ENCODE assay signal across 1 cellular context in the genomic region with DNA sequence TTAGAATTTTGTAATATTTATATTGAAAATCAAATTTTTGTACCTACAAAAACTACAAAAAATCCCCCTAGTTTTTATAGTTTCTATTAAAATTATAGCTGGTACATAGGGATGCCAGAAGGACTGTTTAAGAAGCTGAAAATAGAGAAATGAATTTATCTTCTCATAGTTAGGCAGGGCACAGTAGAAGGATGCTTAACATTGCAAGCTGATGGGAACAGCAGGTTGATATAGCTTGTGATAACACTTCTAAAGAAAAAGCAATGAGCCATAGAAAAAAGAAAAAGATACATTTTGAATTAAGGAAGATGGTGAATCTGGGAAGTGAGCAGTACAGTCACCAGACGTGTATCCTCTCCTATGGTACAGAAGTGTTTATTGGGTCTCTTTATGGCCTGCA.
TF ChIP-seq lines count a peak whose summit lies in the region.

No MANE protein-coding gene starts in this region.

TF ChIP-seq in HCT116, 20 proteins besides CTCF, POLR2A, EP300 and RAD21:
- TF ChIP-seq ELF1 (IDR thresholded peaks at IDR 0.05; ENCODE audit: borderline replicate concordance, low read depth) (no peak), FOSL1 (IDR thresholded peaks at IDR 0.05; ENCODE audit: low read depth) (no peak), EZH2 (IDR thresholded peaks at IDR 0.05) (no peak), SIN3A (IDR thresholded peaks at IDR 0.05; ENCODE audit: low read depth) (no peak), SP1 (IDR thresholded peaks at IDR 0.05; ENCODE audit: low read depth) (no peak), EZH2phosphoT487 (IDR thresholded peaks at IDR 0.05; ENCODE audit: borderline replicate concordance) (no peak), POLR2AphosphoS5 (IDR thresholded peaks at IDR 0.05; ENCODE audit: low read depth, low read length) (no peak), TCF7L2 (IDR thresholded peaks at IDR 0.05; ENCODE audit: borderline replicate concordance, extremely low read depth, insufficient read depth, insufficient read length) (no peak), JUND (IDR thresholded peaks at IDR 0.05) (no peak), CEBPB (IDR thresholded peaks at IDR 0.05; ENCODE audit: low read depth) (no peak), ZNF274 (IDR thresholded peaks at IDR 0.05; ENCODE audit: low read depth, low read length) (no peak), CBX3 (IDR thresholded peaks at IDR 0.05; ENCODE audit: low read depth) (no peak), YY1 (IDR thresholded peaks at IDR 0.05; ENCODE audit: extremely low read depth, insufficient replicate concordance, low read depth, low read length) (no peak), SRF (IDR thresholded peaks at IDR 0.05; ENCODE audit: low read depth) (no peak), ZFX (IDR thresholded peaks at IDR 0.05) (no peak), EGR1 (IDR thresholded peaks at IDR 0.05; ENCODE audit: low read depth) (no peak)
- TF ChIP-seq, protein P1, sequence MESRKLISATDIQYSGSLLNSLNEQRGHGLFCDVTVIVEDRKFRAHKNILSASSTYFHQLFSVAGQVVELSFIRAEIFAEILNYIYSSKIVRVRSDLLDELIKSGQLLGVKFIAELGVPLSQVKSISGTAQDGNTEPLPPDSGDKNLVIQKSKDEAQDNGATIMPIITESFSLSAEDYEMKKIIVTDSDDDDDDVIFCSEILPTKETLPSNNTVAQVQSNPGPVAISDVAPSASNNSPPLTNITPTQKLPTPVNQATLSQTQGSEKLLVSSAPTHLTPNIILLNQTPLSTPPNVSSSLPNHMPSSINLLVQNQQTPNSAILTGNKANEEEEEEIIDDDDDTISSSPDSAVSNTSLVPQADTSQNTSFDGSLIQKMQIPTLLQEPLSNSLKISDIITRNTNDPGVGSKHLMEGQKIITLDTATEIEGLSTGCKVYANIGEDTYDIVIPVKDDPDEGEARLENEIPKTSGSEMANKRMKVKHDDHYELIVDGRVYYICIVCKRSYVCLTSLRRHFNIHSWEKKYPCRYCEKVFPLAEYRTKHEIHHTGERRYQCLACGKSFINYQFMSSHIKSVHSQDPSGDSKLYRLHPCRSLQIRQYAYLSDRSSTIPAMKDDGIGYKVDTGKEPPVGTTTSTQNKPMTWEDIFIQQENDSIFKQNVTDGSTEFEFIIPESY (IDR thresholded peaks at IDR 0.05; ENCODE audit: extremely low read depth, insufficient replicate concordance, low read length), result no peak
- TF ChIP-seq, protein P2, sequence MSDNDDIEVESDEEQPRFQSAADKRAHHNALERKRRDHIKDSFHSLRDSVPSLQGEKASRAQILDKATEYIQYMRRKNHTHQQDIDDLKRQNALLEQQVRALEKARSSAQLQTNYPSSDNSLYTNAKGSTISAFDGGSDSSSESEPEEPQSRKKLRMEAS (IDR thresholded peaks at IDR 0.05), result no peak
- TF ChIP-seq, protein P3, sequence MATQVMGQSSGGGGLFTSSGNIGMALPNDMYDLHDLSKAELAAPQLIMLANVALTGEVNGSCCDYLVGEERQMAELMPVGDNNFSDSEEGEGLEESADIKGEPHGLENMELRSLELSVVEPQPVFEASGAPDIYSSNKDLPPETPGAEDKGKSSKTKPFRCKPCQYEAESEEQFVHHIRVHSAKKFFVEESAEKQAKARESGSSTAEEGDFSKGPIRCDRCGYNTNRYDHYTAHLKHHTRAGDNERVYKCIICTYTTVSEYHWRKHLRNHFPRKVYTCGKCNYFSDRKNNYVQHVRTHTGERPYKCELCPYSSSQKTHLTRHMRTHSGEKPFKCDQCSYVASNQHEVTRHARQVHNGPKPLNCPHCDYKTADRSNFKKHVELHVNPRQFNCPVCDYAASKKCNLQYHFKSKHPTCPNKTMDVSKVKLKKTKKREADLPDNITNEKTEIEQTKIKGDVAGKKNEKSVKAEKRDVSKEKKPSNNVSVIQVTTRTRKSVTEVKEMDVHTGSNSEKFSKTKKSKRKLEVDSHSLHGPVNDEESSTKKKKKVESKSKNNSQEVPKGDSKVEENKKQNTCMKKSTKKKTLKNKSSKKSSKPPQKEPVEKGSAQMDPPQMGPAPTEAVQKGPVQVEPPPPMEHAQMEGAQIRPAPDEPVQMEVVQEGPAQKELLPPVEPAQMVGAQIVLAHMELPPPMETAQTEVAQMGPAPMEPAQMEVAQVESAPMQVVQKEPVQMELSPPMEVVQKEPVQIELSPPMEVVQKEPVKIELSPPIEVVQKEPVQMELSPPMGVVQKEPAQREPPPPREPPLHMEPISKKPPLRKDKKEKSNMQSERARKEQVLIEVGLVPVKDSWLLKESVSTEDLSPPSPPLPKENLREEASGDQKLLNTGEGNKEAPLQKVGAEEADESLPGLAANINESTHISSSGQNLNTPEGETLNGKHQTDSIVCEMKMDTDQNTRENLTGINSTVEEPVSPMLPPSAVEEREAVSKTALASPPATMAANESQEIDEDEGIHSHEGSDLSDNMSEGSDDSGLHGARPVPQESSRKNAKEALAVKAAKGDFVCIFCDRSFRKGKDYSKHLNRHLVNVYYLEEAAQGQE (IDR thresholded peaks at IDR 0.05; ENCODE audit: low read depth), result no peak
- TF ChIP-seq, protein P4, sequence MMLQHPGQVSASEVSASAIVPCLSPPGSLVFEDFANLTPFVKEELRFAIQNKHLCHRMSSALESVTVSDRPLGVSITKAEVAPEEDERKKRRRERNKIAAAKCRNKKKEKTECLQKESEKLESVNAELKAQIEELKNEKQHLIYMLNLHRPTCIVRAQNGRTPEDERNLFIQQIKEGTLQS (IDR thresholded peaks at IDR 0.05), result no peak
